Comparison of ENCODE assay signal across 8 cellular contexts in the genomic region with DNA sequence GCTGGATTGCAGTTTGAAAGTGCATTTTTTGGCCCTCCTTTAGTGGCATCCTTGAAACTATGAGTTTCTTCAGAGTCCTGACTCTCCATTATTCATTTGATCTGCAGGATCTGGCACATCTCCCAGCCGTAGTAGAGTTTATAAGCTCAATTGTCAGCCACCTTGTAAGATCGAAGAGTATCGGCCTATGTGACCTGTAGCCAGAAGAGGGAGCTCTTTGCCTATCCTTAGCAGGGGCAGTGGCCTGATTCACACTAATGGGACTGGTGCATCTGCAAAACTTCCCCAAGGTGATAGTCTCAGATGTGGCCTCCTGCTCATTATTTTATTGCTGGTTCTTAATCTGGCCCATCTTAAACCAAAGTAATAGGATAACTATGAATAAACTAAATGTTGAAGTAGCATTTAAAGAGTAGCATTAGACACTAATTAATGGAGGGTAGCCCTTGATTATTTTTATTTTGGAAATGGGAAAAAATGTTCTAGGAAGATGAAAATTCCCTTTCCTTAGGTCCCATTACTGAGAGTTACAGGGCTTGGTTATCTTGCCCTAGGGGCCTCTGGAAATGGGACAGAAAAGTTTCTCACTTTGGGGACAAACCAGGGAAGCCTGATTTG.
DNase-seq lines count a peak whose midpoint lies in the region; ATAC-seq lines count a peak whose summit lies in the region.

No MANE protein-coding gene starts in this region.

- H3K9ac ChIP-seq in adipocyte (ENCODE audit: low read length) = no peak overlapping the region

- no peak overlapping the region for H3K4me3 ChIP-seq in adipocyte (ENCODE audit: low read length)

- H3K36me3 ChIP-seq in adipocyte (ENCODE audit: control insufficient read depth, insufficient read depth, low read length, severe bottlenecking) = no peaks in the 10 kb centered on the region

- H3K27me3 ChIP-seq in adipocyte (replicated peaks; ENCODE audit: control insufficient read depth, insufficient read depth, low read length) = no peaks in the 10 kb centered on the region

- H3K4me1 ChIP-seq in adipocyte (ENCODE audit: control insufficient read depth, insufficient read depth, low read length) = peaks cover 10% of the 10 kb centered on the region

- no peaks in the 10 kb centered on the region for H3K9me3 ChIP-seq in adipocyte (ENCODE audit: control insufficient read depth, low read length)

- ATAC-seq in HG02588 (IDR thresholded peaks at IDR 0.05; ENCODE audit: unreplicated experiment) = peak; percentile 55

- DNase-seq in NCI-H1417 (lab: John Stamatoyannopoulos, UW) = peak; percentile 45 to 85 (median 48)
- no peak for DNase-seq in NCI-H1417 treated with DMSO at 0.1 percent for 48 hours (lab: John Stamatoyannopoulos, UW)
- peak; percentile 48 for DNase-seq in MV-4-11 (lab: John Stamatoyannopoulos, UW)
- peak; percentile 58 for DNase-seq in SKM-1 (lab: John Stamatoyannopoulos, UW; ENCODE audit: unreplicated experiment)
- DNase-seq in adipocyte (ENCODE audit: low read depth) = peak; percentile 84
- DNase-seq in hepatic stellate cell (ENCODE audit: low spot score) = peak; percentile 35
- DNase-seq in stimulated activated CD4-positive, alpha-beta T cell treated with anti-CD3 and anti-CD28 coated beads, Interleukin-12 subunit alpha, Interleukin-12 subunit beta, amount 100 ng/mL, for 4 hours = peak; percentile 35
